23 cellular contexts compared by ENCODE assay signal in genomic region chr3:45311327-45311726, GRCh38.
A peak's percentile ranks its signal among the peaks of the same experiment; 100 is the strongest.
DNase-seq lines count a peak whose midpoint lies in the region; ATAC-seq, FAIRE-seq and TF ChIP-seq lines count a peak whose summit lies in the region.
"Had no signal": no experiment of that assay in that cellular context is flagged by ENCODE, and none has a peak within 500 bp of the region (broad histone marks: within the 10 kb centered on the region; RNA-seq: fewer than 3 reads in every experiment).

No MANE protein-coding gene starts in this region.

- H3K27ac ChIP-seq in H9 (ENCODE audit: insufficient read length, low read depth, low read length) (no peak overlapping the region), K562 (ENCODE audit: extremely low read depth, low read depth, low read length) (no peak overlapping the region), neuronal stem cell (replicated peaks; ENCODE audit: low read length) (no peak overlapping the region), ascending aorta (no peak overlapping the region)
- H3K27ac ChIP-seq: BLaER1, GM23248 had no signal

- peak overlapping the region; percentile 89 to 100 (median 91); a peak in 6 of 7 replicates for H3K27ac Mint-ChIP-seq in H9
- H3K27ac Mint-ChIP-seq: CD4-positive, CD25-positive, alpha-beta regulatory T cell had no signal

- H3K79me1 ChIP-seq in H9 (ENCODE audit: insufficient read depth, low read depth, low read length, poor library complexity, severe bottlenecking) (no peaks in the 10 kb centered on the region), neuronal stem cell (ENCODE audit: low read depth, low read length) (no peaks in the 10 kb centered on the region)

- H3K4me2 ChIP-seq in H9 (ENCODE audit: insufficient read depth, insufficient read length, low read length) (no peak overlapping the region), K562 (ENCODE audit: insufficient read depth, low read length) (no peak overlapping the region), neuronal stem cell (ENCODE audit: insufficient read depth, low read length, poor library complexity, severe bottlenecking) (no peak overlapping the region)
- H3K4me2 ChIP-seq: BLaER1 had no signal

- no peak for TF ChIP-seq CTCF in H9 (conservative IDR thresholded peaks at IDR 0.05)
- TF ChIP-seq CTCF in K562 (IDR thresholded peaks at IDR 0.05 in 2 of 3, conservative IDR thresholded peaks at IDR 0.05 in 1 of 3; ENCODE audit: insufficient read depth in 2 of 3, low read depth in 1 of 3, low read length in 3 of 3): no peak
- TF ChIP-seq CTCF in ascending aorta (IDR thresholded peaks at IDR 0.05): no peak

- peaks cover 57 to 58% of the 10 kb centered on the region in 2 experiments for H3K4me1 Mint-ChIP-seq in H9
- H3K4me1 Mint-ChIP-seq: CD4-positive, CD25-positive, alpha-beta regulatory T cell had no signal

- H3K18ac ChIP-seq in H9 (ENCODE audit: insufficient read length, low read depth, low read length) (peak overlapping the region; percentile 49), neuronal stem cell (ENCODE audit: low read length) (peak overlapping the region; percentile 90)

- peak overlapping the region in 1 of 2 experiments; percentile 63; a peak in 3 of 5 replicates for H3K4me3 Mint-ChIP-seq in H9
- H3K4me3 Mint-ChIP-seq: CD4-positive, CD25-positive, alpha-beta regulatory T cell had no signal

- H2BK15ac ChIP-seq in H9 (ENCODE audit: low read depth, low read length) (no peak overlapping the region), neuronal stem cell (ENCODE audit: low read length) (no peak overlapping the region)

- no peak overlapping the region for H3K4ac ChIP-seq in H9 (ENCODE audit: low read depth, low read length)
- peak overlapping the region; percentile 41 for H3K4ac ChIP-seq in neuronal stem cell (ENCODE audit: low read length)

- H4K20me1 ChIP-seq in H9 (ENCODE audit: control insufficient read depth, insufficient read depth, insufficient read length) (no peaks in the 10 kb centered on the region), K562 (replicated peaks; ENCODE audit: control insufficient read depth, insufficient read depth, low read length) (no peaks in the 10 kb centered on the region)
- H4K20me1 ChIP-seq: BLaER1 had no signal

- ATAC-seq in K562: no peak
- ATAC-seq: HCT116, HepG2, PC-3 had no signal

- H3K9ac ChIP-seq in H9 (ENCODE audit: extremely low read depth, insufficient read length, low read length) (no peak overlapping the region), K562 (ENCODE audit: insufficient read depth in 1 of 2, low read depth in 2 of 2, low read length in 2 of 2) (no peak overlapping the region), iPS-15b (ENCODE audit: low read depth, low read length) (peak overlapping the region; percentile 41), neuronal stem cell (ENCODE audit: low read depth, low read length, poor library complexity) (no peak overlapping the region)
- H3K9ac ChIP-seq: BLaER1, GM23248 had no signal

- CTCF ChIA-PET in K562 (lab: Yijun Ruan, JAX; ENCODE audit: low intra/inter-chr PET ratio): no interaction called here

- no peak overlapping the region for H3K23ac ChIP-seq in H9 (ENCODE audit: insufficient read length, low read depth, low read length)
- H3K23ac ChIP-seq in neuronal stem cell (ENCODE audit: low read depth, low read length, poor library complexity): no peak overlapping the region

- H3K4me1 ChIP-seq in H9 (ENCODE audit: insufficient read depth, low read length) (peaks cover 19% of the 10 kb centered on the region), K562 (replicated peaks in 1 of 2; ENCODE audit: control insufficient read depth in 2 of 2, insufficient read depth in 2 of 2, low read length in 2 of 2) (peaks cover 0 to 2% of the 10 kb centered on the region in 2 experiments; a peak in 3 of 5 replicates), iPS-15b (ENCODE audit: control insufficient read depth, insufficient read depth, low read length) (peaks cover 37% of the 10 kb centered on the region), neuronal stem cell (ENCODE audit: control insufficient read depth in 2 of 2, insufficient read depth in 1 of 2, low read depth in 1 of 2, low read length in 2 of 2) (peaks cover 0 to 5% of the 10 kb centered on the region in 2 donors), ascending aorta (no peaks in the 10 kb centered on the region)
- H3K4me1 ChIP-seq: BLaER1 had no signal

- H2BK20ac ChIP-seq in H9 (ENCODE audit: low read depth, low read length, poor library complexity, severe bottlenecking): no peak overlapping the region

- H2AK5ac ChIP-seq in H9 (ENCODE audit: insufficient read length, low read length) (no peak overlapping the region), neuronal stem cell (ENCODE audit: low read depth, low read length) (no peak overlapping the region)

- intact Hi-C loops in K562 (cut with micrococcal nuclease) (no loop called here), ascending aorta (cut with DNase I) (no loop called here)

- no peak for FAIRE-seq in K562 (lab: Jason Lieb, UNC)
- FAIRE-seq: HepG2 had no signal

- H4K91ac ChIP-seq in H9 (ENCODE audit: insufficient read length, low read depth, low read length) (no peak overlapping the region), neuronal stem cell (ENCODE audit: low read depth, low read length, poor library complexity) (no peak overlapping the region)

- H4K8ac ChIP-seq in H9 (replicated peaks; ENCODE audit: insufficient read length, low read depth, low read length): no peak overlapping the region
- no peak overlapping the region for H4K8ac ChIP-seq in neuronal stem cell (ENCODE audit: low read depth, low read length)

- H3K14ac ChIP-seq in H9 (ENCODE audit: insufficient read depth, low read length): peak overlapping the region; percentile 58; the same call in 1 of the 2 replicates
- H3K14ac ChIP-seq in neuronal stem cell (ENCODE audit: low read length): no peak overlapping the region

- H3K27me3 Mint-ChIP-seq in H9 (ENCODE audit: low read depth): peaks cover 6% of the 10 kb centered on the region

- in situ Hi-C loops in K562 (cut with MboI): no loop called here

- H2AFZ ChIP-seq in H9 (ENCODE audit: low read length) (no peak overlapping the region), K562 (ENCODE audit: low read depth, low read length) (peak overlapping the region; percentile 57; the same call in 1 of the 2 replicates), neuronal stem cell (ENCODE audit: low read length) (no peak overlapping the region)
- H2AFZ ChIP-seq: GM23248 had no signal

- no peaks in the 10 kb centered on the region for H3K9me3 ChIP-seq in H9 (ENCODE audit: control insufficient read depth, low read depth, low read length)
- H3K9me3 ChIP-seq in K562 (replicated peaks; ENCODE audit: control insufficient read depth, insufficient read depth, low read depth, low read length): no peaks in the 10 kb centered on the region
- H3K9me3 ChIP-seq in iPS-15b (ENCODE audit: control insufficient read depth, insufficient read depth, low read length): no peaks in the 10 kb centered on the region
- H3K9me3 ChIP-seq in neuronal stem cell (replicated peaks in 1 of 2; ENCODE audit: control insufficient read depth in 2 of 2, insufficient read depth in 1 of 2, low read depth in 1 of 2, low read length in 2 of 2): no peaks in the 10 kb centered on the region
- no peaks in the 10 kb centered on the region for H3K9me3 ChIP-seq in ascending aorta
- H3K9me3 ChIP-seq: BLaER1 had no signal

- no TSS peak for BruUV-seq in K562 (replicated peaks; lab: Mats Ljungman, UMichigan)

- TF ChIP-seq POLR2A in K562 (conservative IDR thresholded peaks at IDR 0.05): no peak

- H3K9me3 Mint-ChIP-seq in H9: peaks cover 10 to 12% of the 10 kb centered on the region in 2 experiments

- peaks cover 8 to 18% (median 9%) of the 10 kb centered on the region in 3 experiments; a peak in 6 of 7 replicates for H3K36me3 Mint-ChIP-seq in H9 (ENCODE audit: insufficient read depth in 1 of 3, low read depth in 3 of 3)
- H3K36me3 Mint-ChIP-seq: CD4-positive, CD25-positive, alpha-beta regulatory T cell had no signal

- no peaks in the 10 kb centered on the region for H3K23me2 ChIP-seq in H9 (ENCODE audit: insufficient read length, low read depth, low read length, poor library complexity, severe bottlenecking)

- no peak for TF ChIP-seq EP300 in K562 (IDR thresholded peaks at IDR 0.05; ENCODE audit: low read length)

- H3K9me1 ChIP-seq in K562 (ENCODE audit: control insufficient read depth, insufficient read depth, low read length): no peaks in the 10 kb centered on the region

- no peak overlapping the region for H3K56ac ChIP-seq in H9 (ENCODE audit: insufficient read length, low read depth, low read length)

- no CpG with 5 or more reads among the region's 3 CpGs for WGBS in H9 (ENCODE audit: extremely low coverage, insufficient read length, low lambda C conversion rate)
- WGBS in K562 (ENCODE audit: insufficient coverage, low coverage, missing lambda C conversion rate): 2% methylated on average over 3 of the region's 3 CpGs
- no CpG with 5 or more reads among the region's 3 CpGs for WGBS in neuronal stem cell (ENCODE audit: extremely low coverage in 2 of 2, insufficient read length in 2 of 2, insufficient replicate concordance in 1 of 2), 2 donors

- H2BK5ac ChIP-seq in H9 (ENCODE audit: insufficient read length, low read length) (no peak overlapping the region), neuronal stem cell (ENCODE audit: low read length) (no peak overlapping the region)

- H2BK12ac ChIP-seq in H9 (ENCODE audit: insufficient read length, low read depth, low read length) (no peak overlapping the region), neuronal stem cell (ENCODE audit: low read length) (no peak overlapping the region)

- no peak overlapping the region for H3T11ph ChIP-seq in H9 (ENCODE audit: low read length)

- H3K36me3 ChIP-seq in K562 (ENCODE audit: control insufficient read depth, insufficient read depth, low read length) (no peaks in the 10 kb centered on the region), iPS-15b (ENCODE audit: control insufficient read depth, insufficient read depth, low read length) (no peaks in the 10 kb centered on the region), neuronal stem cell (replicated peaks in 1 of 2; ENCODE audit: control insufficient read depth in 2 of 2, insufficient read depth in 2 of 2, low read length in 2 of 2) (no peaks in the 10 kb centered on the region), ascending aorta (no peaks in the 10 kb centered on the region)
- H3K36me3 ChIP-seq: BLaER1 had no signal

- no peak overlapping the region for H3K4me3 ChIP-seq in K562
- H3K4me3 ChIP-seq in iPS-15b (ENCODE audit: low read depth, low read length): no peak overlapping the region
- H3K4me3 ChIP-seq in neuronal stem cell (ENCODE audit: low read length in 2 of 2): no peak overlapping the region
- H3K4me3 ChIP-seq in ascending aorta: no peak overlapping the region
- H3K4me3 ChIP-seq: BLaER1, GM23248 had no signal

- H3K79me2 ChIP-seq in H9 (ENCODE audit: insufficient read depth, low read length): no peaks in the 10 kb centered on the region
- H3K79me2 ChIP-seq in K562 (ENCODE audit: control insufficient read depth, insufficient read depth, low read length): no peaks in the 10 kb centered on the region

- no peak overlapping the region for H4K5ac ChIP-seq in H9 (ENCODE audit: insufficient read length, low read depth, low read length)

- H2BK120ac ChIP-seq in H9 (ENCODE audit: low read depth, low read length, poor library complexity, severe bottlenecking) (no peak overlapping the region), neuronal stem cell (ENCODE audit: low read depth, low read length) (no peak overlapping the region)

- DNase-seq in H9 (no peak), K562 (ENCODE audit: extremely low read depth in 1 of 4, low spot score in 3 of 4) (no peak), neuronal stem cell (ENCODE audit: low spot score) (no peak), SHP77 treated with DMSO at 0.1 percent for 48 hours (lab: John Stamatoyannopoulos, UW) (no peak), cerebellum (ENCODE audit: low spot score) (no peak), SIG-M5 treated with dmso at 0.1 percent for 504 hours (lab: John Stamatoyannopoulos, UW; ENCODE audit: unreplicated experiment) (no peak), ascending aorta (ENCODE audit: low spot score in 2 of 2) (no peak)
- DNase-seq: CD4-positive, CD25-positive, alpha-beta regulatory T cell; DMS153; DND-41; GM23248; MV-4-11; NCI-H1105; NCI-H1436 treated with DMSO at 0.1 percent for 48 hours; NCI-H187 treated with DMSO at 0.1 percent for 48 hours; NCI-H524; NCI-H748 treated with DMSO at 0.1 percent for 48 hours; NK-92 treated with Interleukin-12 subunit alpha and Interleukin-12 subunit beta, amount 100 ng/mL, for 24 hours; PC-3 had no signal

- H3K27me3 ChIP-seq in H9 (ENCODE audit: insufficient read depth, low read length): no peaks in the 10 kb centered on the region
- H3K27me3 ChIP-seq in K562 (ENCODE audit: control insufficient read depth in 2 of 2, insufficient read depth in 2 of 2, low read length in 2 of 2): peaks cover 19 to 29% of the 10 kb centered on the region in 2 experiments
- H3K27me3 ChIP-seq in iPS-15b (ENCODE audit: control insufficient read depth, insufficient read depth, low read length): no peaks in the 10 kb centered on the region
- peaks cover 0 to 24% (median 0%) of the 10 kb centered on the region in 3 experiments for H3K27me3 ChIP-seq in neuronal stem cell (ENCODE audit: control insufficient read depth in 3 of 3, insufficient read depth in 3 of 3, low read depth in 1 of 3, low read length in 3 of 3)
- no peaks in the 10 kb centered on the region for H3K27me3 ChIP-seq in ascending aorta
- H3K27me3 ChIP-seq: BLaER1 had no signal

- POLR2A ChIA-PET in K562 (lab: Yijun Ruan, JAX): interaction anchor here (1.2 kb wide), 1 partner anchor 277 kb away, joined by 3 read pairs; no protein-coding TSS in a partner anchor

- TF ChIP-seq RAD21 in K562 (CRISPR knock-in tag; conservative IDR thresholded peaks at IDR 0.05 in 1 of 2, IDR thresholded peaks at IDR 0.05 in 1 of 2): no peak
